9 cellular contexts compared by ENCODE assay signal in genomic region chr12:49866859-49867579, GRCh38. TPM values are rescaled to one million over a fixed set of nuclear protein-coding genes. Genes with fewer than 3 reads are reported as not detected.
A peak's percentile ranks its signal among the peaks of the same experiment; 100 is the strongest.
DNase-seq lines count a peak whose midpoint lies in the region; ATAC-seq and TF ChIP-seq lines count a peak whose summit lies in the region.
"Had no signal": no experiment of that assay in that cellular context is flagged by ENCODE, and none has a peak within 500 bp of the region (broad histone marks: within the 10 kb centered on the region; RNA-seq: fewer than 3 reads in every experiment).

No MANE protein-coding gene starts in this region.

- intact Hi-C loops in MCF 10A (cut with micrococcal nuclease) = loop anchor here (1.0 to 2.0 kb wide), 4 partner anchors 91 to 203 kb away; no protein-coding TSS in a partner anchor

- BruUV-seq in MCF 10A (replicated peaks; lab: Mats Ljungman, UMichigan) = no TSS peak

- TF ChIP-seq CTCF in VCaP (conservative IDR thresholded peaks at IDR 0.05) (peak; percentile 98), MCF 10A (IDR thresholded peaks at IDR 0.05; ENCODE audit: unreplicated experiment) (peak; percentile 95)

- H3K27ac ChIP-seq in VCaP = peak overlapping the region; percentile 92

- no peak overlapping the region for H3K27ac Mint-ChIP-seq in MCF 10A (ENCODE audit: low read depth, unreplicated experiment)

- DNase-seq in NCI-H1436 (lab: John Stamatoyannopoulos, UW) = peak; percentile 46
- DNase-seq in NCI-H1436 treated with DMSO at 0.1 percent for 48 hours (lab: John Stamatoyannopoulos, UW) = no peak
- DNase-seq in NCI-H1092 (lab: John Stamatoyannopoulos, UW) = peak; percentile 36
- DNase-seq in MCF 10A (ENCODE audit: unreplicated experiment) = peak; percentile 77
- DNase-seq in iris pigment epithelial cell (ENCODE audit: low read depth) = peak; percentile 32
- DNase-seq in stimulated activated CD4-positive, alpha-beta T cell treated with anti-CD3 and anti-CD28 coated beads, Interleukin-1b, Interleukin-23, amount 100 ng/mL, for 24 hours (ENCODE audit: low read depth in 4 of 4, low spot score in 1 of 4) = peak; percentile 54 to 61 (median 60)

- CTCF ChIA-PET in MCF 10A (lab: Yijun Ruan, JAX) = interaction anchor here (0.5 to 6.4 kb wide), 53 partner anchors 10 to 1104 kb away, joined by 3 to 59 read pairs (median 4); partner anchors contain the start of genes BCDIN3D, COX14, PRPH and SMARCD1

- H3K36me3 Mint-ChIP-seq in MCF 10A (ENCODE audit: insufficient read depth, unreplicated experiment) = no peaks in the 10 kb centered on the region

- POLR2A ChIA-PET in MCF 10A (lab: Yijun Ruan, JAX) = interaction anchor here (0.7 to 1.5 kb wide), 4 partner anchors 16 to 221 kb away, joined by 3 to 5 read pairs (median 3); no protein-coding TSS in a partner anchor

- no peaks in the 10 kb centered on the region for H3K9me3 Mint-ChIP-seq in MCF 10A (ENCODE audit: unreplicated experiment)

- peaks cover 10% of the 10 kb centered on the region for H3K4me1 Mint-ChIP-seq in MCF 10A (ENCODE audit: insufficient read depth, unreplicated experiment)

- H3K4me3 Mint-ChIP-seq in MCF 10A (ENCODE audit: unreplicated experiment) = no peak overlapping the region

- no peak for ATAC-seq in HG03342 (IDR thresholded peaks at IDR 0.05; ENCODE audit: unreplicated experiment)

- peaks cover 14% of the 10 kb centered on the region for H3K27me3 Mint-ChIP-seq in MCF 10A (ENCODE audit: insufficient read depth, unreplicated experiment)

RNA-seq across cellular contexts. Expression of gene BCDIN3D, which starts 24.1 kb away (rescaled TPM):
- 6.2 and 8.2 TPM in 2 replicates for total RNA-seq in MCF 10A (2022)

RNA-seq across cellular contexts. Expression of gene FAIM2, which starts 36.7 kb away (rescaled TPM):
- total RNA-seq in MCF 10A (2022) = not detected in 2 replicates
- total RNA-seq: pulmonary artery endothelial cell had no signal

RNA-seq across cellular contexts. Expression of gene NCKAP5L, which starts 38.8 kb away (rescaled TPM):
- 19.9 and 23.1 TPM in 2 replicates for total RNA-seq in MCF 10A (2022)
